ENCODE assay signal across 32 cellular contexts in genomic region chr21:45393021-45393420, GRCh38. TPM values are rescaled to one million over a fixed set of nuclear protein-coding genes. Genes with fewer than 3 reads are reported as not detected.
DNase-seq lines count a peak whose midpoint lies in the region; ATAC-seq and TF ChIP-seq lines count a peak whose summit lies in the region.
"Had no signal": no experiment of that assay in that cellular context is flagged by ENCODE, and none has a peak within 500 bp of the region (broad histone marks: within the 10 kb centered on the region; RNA-seq: fewer than 3 reads in every experiment).

No MANE protein-coding gene starts in this region.

- H3K27me3 ChIP-seq in right atrium auricular region (no peaks in the 10 kb centered on the region), left ventricle myocardium inferior (ENCODE audit: low read depth) (no peaks in the 10 kb centered on the region), hepatocyte (no peaks in the 10 kb centered on the region), prostate gland (replicated peaks; ENCODE audit: insufficient read depth) (no peaks in the 10 kb centered on the region)

- no peak overlapping the region for H3K4me2 ChIP-seq in hepatocyte
- H3K4me2 ChIP-seq: A549, smooth muscle cell had no signal

- no peak for TF ChIP-seq POLR2A in prostate gland (IDR thresholded peaks at IDR 0.05)

- H3K4me1 Mint-ChIP-seq in stimulated activated memory B cell treated with anti-CD40 and anti-IgM and Interleukin-4, amounts not matched to agents 10 μg/mL and 1 μg/mL and 100 μg/mL, for 72 hours = no peaks in the 10 kb centered on the region
- H3K4me1 Mint-ChIP-seq: activated naive CD8-positive, alpha-beta T cell treated with anti-CD3 and anti-CD28 coated beads for 36 hours; activated T-helper 17 cell treated with anti-CD3 and anti-CD28 coated beads, Interleukin-2, amount 50 U/mL, for 72 hours; CD8-positive, alpha-beta memory T cell; central memory CD8-positive, alpha-beta T cell; neural crest cell; T-cell had no signal

- no peak overlapping the region for H3K27ac Mint-ChIP-seq in stimulated activated memory B cell treated with anti-CD40 and anti-IgM and Interleukin-4, amounts not matched to agents 10 μg/mL and 1 μg/mL and 100 μg/mL, for 72 hours
- H3K27ac Mint-ChIP-seq: activated CD4-positive, alpha-beta memory T cell treated with anti-CD3 and anti-CD28 coated beads for 36 hours; activated naive CD8-positive, alpha-beta T cell treated with anti-CD3 and anti-CD28 coated beads for 36 hours; activated T-helper 17 cell treated with anti-CD3 and anti-CD28 coated beads, Interleukin-2, amount 50 U/mL, for 72 hours; CD8-positive, alpha-beta memory T cell; T-cell; type B pancreatic cell had no signal

- H3K27me3 Mint-ChIP-seq in stimulated activated memory B cell treated with anti-CD40 and anti-IgM and Interleukin-4, amounts not matched to agents 10 μg/mL and 1 μg/mL and 100 μg/mL, for 72 hours = peaks cover 37% of the 10 kb centered on the region

- no peak for ATAC-seq in Right ventricle myocardium superior (ENCODE audit: poor library complexity)
- no peak for ATAC-seq in mucosa of descending colon
- ATAC-seq in stimulated activated memory B cell treated with anti-CD40 and anti-IgM and Interleukin-4, amounts not matched to agents 10 μg/mL and 1 μg/mL and 100 μg/mL, for 72 hours = peak; percentile 6
- ATAC-seq: A549; activated CD4-positive, CD25-positive, alpha-beta regulatory T cell treated with anti-CD3 and anti-CD28 coated beads, Interleukin-2, amount 50 U/mL, for 24 hours; activated T-helper 17 cell treated with anti-CD3 and anti-CD28 coated beads, Interleukin-2, amount 50 U/mL, for 72 hours; HCT116; left lung; psoas muscle; T-cell had no signal

- H3K4me3 Mint-ChIP-seq in stimulated activated memory B cell treated with anti-CD40 and anti-IgM and Interleukin-4, amounts not matched to agents 10 μg/mL and 1 μg/mL and 100 μg/mL, for 72 hours = no peak overlapping the region
- H3K4me3 Mint-ChIP-seq: activated CD4-positive, alpha-beta memory T cell treated with anti-CD3 and anti-CD28 coated beads for 36 hours; activated naive CD8-positive, alpha-beta T cell treated with anti-CD3 and anti-CD28 coated beads for 36 hours; activated T-helper 17 cell treated with anti-CD3 and anti-CD28 coated beads, Interleukin-2, amount 50 U/mL, for 72 hours; CD8-positive, alpha-beta memory T cell; central memory CD8-positive, alpha-beta T cell; neural crest cell; T-cell; type B pancreatic cell had no signal

- no peaks in the 10 kb centered on the region for H3K9me2 ChIP-seq in hepatocyte (replicated peaks; ENCODE audit: insufficient read depth)

- H3K9me3 ChIP-seq in right atrium auricular region (no peaks in the 10 kb centered on the region), left ventricle myocardium inferior (replicated peaks) (no peaks in the 10 kb centered on the region), mucosa of descending colon (no peaks in the 10 kb centered on the region), hepatocyte (ENCODE audit: low read depth) (no peaks in the 10 kb centered on the region), prostate gland (no peaks in the 10 kb centered on the region)
- H3K9me3 ChIP-seq: A549, esophagus squamous epithelium, left lung, psoas muscle had no signal

- no peak overlapping the region for H2AFZ ChIP-seq in hepatocyte

- H3K79me2 ChIP-seq in hepatocyte = no peaks in the 10 kb centered on the region

- H3K27ac ChIP-seq in right atrium auricular region (no peak overlapping the region), left ventricle myocardium inferior (replicated peaks) (no peak overlapping the region), hepatocyte (no peak overlapping the region), prostate gland (no peak overlapping the region)
- H3K27ac ChIP-seq: A549, esophagus squamous epithelium, left lung, psoas muscle had no signal

- no peaks in the 10 kb centered on the region for H4K20me1 ChIP-seq in hepatocyte (ENCODE audit: insufficient read depth, poor library complexity, severe bottlenecking)

- WGBS in hepatocyte (ENCODE audit: low lambda C conversion rate, missing lambda C conversion rate) = 97% methylated on average over 25 of the region's 26 CpGs
- WGBS in prostate gland = 77% methylated on average over 26 of the region's 26 CpGs

- H3K4me1 ChIP-seq in right atrium auricular region (no peaks in the 10 kb centered on the region), left ventricle myocardium inferior (peaks cover 2% of the 10 kb centered on the region), mucosa of descending colon (ENCODE audit: low read depth) (no peaks in the 10 kb centered on the region), hepatocyte (ENCODE audit: insufficient read depth) (no peaks in the 10 kb centered on the region), prostate gland (replicated peaks) (no peaks in the 10 kb centered on the region)
- H3K4me1 ChIP-seq: A549, esophagus squamous epithelium, left lung, psoas muscle had no signal

- no peaks in the 10 kb centered on the region for H3K36me3 Mint-ChIP-seq in stimulated activated memory B cell treated with anti-CD40 and anti-IgM and Interleukin-4, amounts not matched to agents 10 μg/mL and 1 μg/mL and 100 μg/mL, for 72 hours
- H3K36me3 Mint-ChIP-seq: activated CD4-positive, alpha-beta memory T cell treated with anti-CD3 and anti-CD28 coated beads for 36 hours; activated naive CD8-positive, alpha-beta T cell treated with anti-CD3 and anti-CD28 coated beads for 36 hours; CD8-positive, alpha-beta memory T cell; T-cell; type B pancreatic cell had no signal

- H3K9me3 Mint-ChIP-seq in stimulated activated memory B cell treated with anti-CD40 and anti-IgM and Interleukin-4, amounts not matched to agents 10 μg/mL and 1 μg/mL and 100 μg/mL, for 72 hours = no peaks in the 10 kb centered on the region
- H3K9me3 Mint-ChIP-seq: activated CD4-positive, alpha-beta memory T cell treated with anti-CD3 and anti-CD28 coated beads for 36 hours; activated naive CD8-positive, alpha-beta T cell treated with anti-CD3 and anti-CD28 coated beads for 36 hours; activated T-helper 17 cell treated with anti-CD3 and anti-CD28 coated beads, Interleukin-2, amount 50 U/mL, for 72 hours; CD8-positive, alpha-beta memory T cell; central memory CD8-positive, alpha-beta T cell; neural crest cell; T-cell; type B pancreatic cell had no signal

- intact Hi-C loops in Right ventricle myocardium superior (cut with DNase I) = no loop called here
- intact Hi-C loops in left ventricle myocardium inferior (cut with micrococcal nuclease) = no loop called here
- intact Hi-C loops in mucosa of descending colon (cut with DNase I, micrococcal nuclease) = no loop called here
- intact Hi-C loops in prostate gland (cut with DNase I) = no loop called here

- H3K4me3 ChIP-seq in right atrium auricular region (no peak overlapping the region), left ventricle myocardium inferior (no peak overlapping the region), mucosa of descending colon (no peak overlapping the region), hepatocyte (no peak overlapping the region), prostate gland (no peak overlapping the region)
- H3K4me3 ChIP-seq: A549, esophagus squamous epithelium, left lung, psoas muscle, smooth muscle cell had no signal

- no peak for TF ChIP-seq CTCF in right atrium auricular region (IDR thresholded peaks at IDR 0.05)
- no peak for TF ChIP-seq CTCF in left ventricle myocardium inferior (IDR thresholded peaks at IDR 0.05; ENCODE audit: borderline replicate concordance)
- no peak for TF ChIP-seq CTCF in mucosa of descending colon (IDR thresholded peaks at IDR 0.05)
- no peak for TF ChIP-seq CTCF in hepatocyte (IDR thresholded peaks at IDR 0.05; ENCODE audit: poor library complexity)
- TF ChIP-seq CTCF in prostate gland (IDR thresholded peaks at IDR 0.05) = no peak

- DNase-seq in Right ventricle myocardium superior = peak; percentile 26
- no peak for DNase-seq in right atrium auricular region (ENCODE audit: low spot score)
- DNase-seq in left ventricle myocardium inferior = peak; percentile 10
- peak in 2 of 3 donors; percentile 12 to 41 for DNase-seq in mucosa of descending colon
- no peak for DNase-seq in hepatocyte (ENCODE audit: low spot score)
- DNase-seq in EL = no peak
- no peak for DNase-seq in prostate gland (ENCODE audit: low spot score)
- DNase-seq: activated CD4-positive, alpha-beta memory T cell treated with anti-CD3 and anti-CD28 coated beads for 36 hours; activated CD8-positive, alpha-beta memory T cell treated with anti-CD3 and anti-CD28 coated beads, Interleukin-2, amount 50 U/mL, for 4 hours; activated naive CD8-positive, alpha-beta T cell treated with anti-CD3 and anti-CD28 coated beads for 36 hours; AML-193; dermis blood vessel endothelial cell; esophagus squamous epithelium; foreskin melanocyte; hippocampal formation; KBM-7; NCI-H2081; NCI-H226; stimulated activated CD4-positive, alpha-beta T cell treated with anti-CD3 and anti-CD28 coated beads, Interleukin-2, amount 100 ng/mL, for 24 hours; T-cell had no signal

- H3K36me3 ChIP-seq in right atrium auricular region = no peaks in the 10 kb centered on the region
- H3K36me3 ChIP-seq in left ventricle myocardium inferior = no peaks in the 10 kb centered on the region
- no peaks in the 10 kb centered on the region for H3K36me3 ChIP-seq in mucosa of descending colon (ENCODE audit: low read depth)
- no peaks in the 10 kb centered on the region for H3K36me3 ChIP-seq in hepatocyte (replicated peaks; ENCODE audit: insufficient read depth, low read depth)
- H3K36me3 ChIP-seq in prostate gland = no peaks in the 10 kb centered on the region
- H3K36me3 ChIP-seq: esophagus squamous epithelium, left lung had no signal

RNA-seq across cellular contexts. Expression of gene COL18A1, which starts 11.9 kb away (rescaled TPM):
- total RNA-seq in Right ventricle myocardium superior (44.2 TPM), right atrium auricular region (100 to 1,000 TPM; 117 to 134 TPM), left ventricle myocardium inferior (66.5 TPM), mucosa of descending colon (10 to 100 TPM in 2 of 3 donors, 1 to 10 TPM in 1; 4.6 to 46.9 (median 21.3) TPM), hepatocyte (67.3 and 97.1 TPM in 2 replicates), prostate gland (100 to 1,000 TPM in 1 of 2 donors, 10 to 100 TPM in 1; 56.2 to 229 TPM)
- polyA plus RNA-seq in hepatocyte = 140 and 178 TPM in 2 replicates

Comparison
In these comparisons a context has a peak if more than half of its experiments do, and no peak if none do; other contexts are left out.
1. DNase-seq: peak in Right ventricle myocardium superior (single experiment), left ventricle myocardium inferior (single experiment) and mucosa of descending colon (2 of 3); none in right atrium auricular region (single experiment), hepatocyte (single experiment), EL (single experiment) and prostate gland (single experiment).